Comparison of ENCODE assay signal across 8 cellular contexts in the genomic region with DNA sequence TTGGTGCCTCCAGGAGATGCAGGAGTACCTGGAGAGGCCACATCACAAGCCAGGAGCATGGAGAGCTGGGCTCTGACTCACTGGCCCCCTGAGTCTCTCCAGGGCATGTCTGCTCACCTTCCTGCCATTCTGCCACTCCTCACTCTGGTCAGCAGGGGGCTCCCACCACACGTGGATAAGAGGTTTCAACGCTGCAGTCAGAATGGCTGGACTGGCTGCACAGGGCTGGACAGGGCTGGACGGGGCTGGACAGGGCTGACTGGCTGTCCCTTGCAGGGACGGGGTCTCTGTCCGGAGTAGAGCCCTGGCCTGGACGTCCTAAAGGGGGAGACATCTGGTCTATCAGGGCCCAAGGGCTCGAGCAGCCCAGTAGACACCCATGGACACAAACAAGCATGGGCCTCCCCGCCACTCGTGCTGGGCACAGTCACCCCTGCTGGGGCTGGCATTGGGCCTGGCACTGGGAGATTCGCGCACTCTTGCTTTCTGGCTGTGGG. TPM values are rescaled to one million over a fixed set of nuclear protein-coding genes. Genes with fewer than 3 reads are reported as not detected.
DNase-seq lines count a peak whose midpoint lies in the region; ATAC-seq and TF ChIP-seq lines count a peak whose summit lies in the region.

No MANE protein-coding gene starts in this region.

- intact Hi-C loops in heart left ventricle (cut with DNase I): loop anchor here (1.0 to 10.0 kb wide), 13 partner anchors 108 to 278 kb away; partner anchors contain the start of gene ELFN2 (in 4 of the 10)

- H3K9me3 ChIP-seq in adipocyte (ENCODE audit: control insufficient read depth, low read length): no peaks in the 10 kb centered on the region
- H3K9me3 ChIP-seq in heart left ventricle: no peaks in the 10 kb centered on the region

- H3K27me3 ChIP-seq in adipocyte (replicated peaks; ENCODE audit: control insufficient read depth, insufficient read depth, low read length) (peaks cover 26% of the 10 kb centered on the region), heart left ventricle (peaks cover 0 to 29% (median 5%) of the 10 kb centered on the region in 9 donors)

- no peak overlapping the region for H3K27ac ChIP-seq in heart left ventricle

- 32 to 48% (median 37%) methylated on average over 5 to 11 of the region's 11 CpGs for WGBS in heart left ventricle, 4 donors

- DNase-seq in ELR (ENCODE audit: low read depth) (peak; percentile 93), LoVo (ENCODE audit: low spot score) (peak; percentile 88), SW480 (ENCODE audit: low spot score) (peak; percentile 86), adipocyte (ENCODE audit: low read depth) (peak; percentile 93), heart left ventricle (peak; percentile 72 to 87 (median 76)), pulmonary artery endothelial cell (ENCODE audit: low read depth, low spot score) (peak; percentile 63)

- peaks cover 11% of the 10 kb centered on the region for H3K4me1 ChIP-seq in adipocyte (ENCODE audit: control insufficient read depth, insufficient read depth, low read length)
- peaks cover 0 to 34% (median 1%) of the 10 kb centered on the region in 12 donors for H3K4me1 ChIP-seq in heart left ventricle

- no peak overlapping the region for H3K9ac ChIP-seq in adipocyte (ENCODE audit: low read length)

- H3K36me3 ChIP-seq in adipocyte (ENCODE audit: control insufficient read depth, insufficient read depth, low read length, severe bottlenecking) (no peaks in the 10 kb centered on the region), heart left ventricle (peaks cover 0 to 25% (median 0%) of the 10 kb centered on the region in 9 donors)

- ATAC-seq in heart left ventricle (peak; percentile 59 to 89 (median 84)), GM21529 (IDR thresholded peaks at IDR 0.05; ENCODE audit: unreplicated experiment) (no peak), GM18858 (IDR thresholded peaks at IDR 0.05; ENCODE audit: unreplicated experiment) (no peak)

- TF ChIP-seq POLR2A in heart left ventricle (IDR thresholded peaks at IDR 0.05): no peak

- TF ChIP-seq CTCF in heart left ventricle (IDR thresholded peaks at IDR 0.05): peak; percentile 65 to 84 (median 80)

- H3K4me3 ChIP-seq in adipocyte (ENCODE audit: low read length) (no peak overlapping the region), heart left ventricle (no peak overlapping the region)

RNA-seq across cellular contexts. Expression of gene CYTH4, which starts 34.6 kb away (rescaled TPM):
- total RNA-seq in heart left ventricle (10 to 100 TPM in 2 of 9 donors, 1 to 10 TPM in 7; 2.5 to 57.8 (median 4.4) TPM), pulmonary artery endothelial cell (under 0.01 and 0.11 TPM in 2 replicates)
- 1 to 10 TPM; 2.4 to 2.5 TPM for polyA plus RNA-seq in heart left ventricle

Comparison
In these comparisons a context has a peak if more than half of its experiments do, and no peak if none do; other contexts are left out.
1. ATAC-seq: peak in heart left ventricle (4 of 4); none in GM21529 (single experiment) and GM18858 (single experiment).
2. Peak in every context shown above with its lines, with median percentiles within 50 percentile points of each other: DNase-seq.